ENCODE assay signal across 1 cellular context in the genomic region with DNA sequence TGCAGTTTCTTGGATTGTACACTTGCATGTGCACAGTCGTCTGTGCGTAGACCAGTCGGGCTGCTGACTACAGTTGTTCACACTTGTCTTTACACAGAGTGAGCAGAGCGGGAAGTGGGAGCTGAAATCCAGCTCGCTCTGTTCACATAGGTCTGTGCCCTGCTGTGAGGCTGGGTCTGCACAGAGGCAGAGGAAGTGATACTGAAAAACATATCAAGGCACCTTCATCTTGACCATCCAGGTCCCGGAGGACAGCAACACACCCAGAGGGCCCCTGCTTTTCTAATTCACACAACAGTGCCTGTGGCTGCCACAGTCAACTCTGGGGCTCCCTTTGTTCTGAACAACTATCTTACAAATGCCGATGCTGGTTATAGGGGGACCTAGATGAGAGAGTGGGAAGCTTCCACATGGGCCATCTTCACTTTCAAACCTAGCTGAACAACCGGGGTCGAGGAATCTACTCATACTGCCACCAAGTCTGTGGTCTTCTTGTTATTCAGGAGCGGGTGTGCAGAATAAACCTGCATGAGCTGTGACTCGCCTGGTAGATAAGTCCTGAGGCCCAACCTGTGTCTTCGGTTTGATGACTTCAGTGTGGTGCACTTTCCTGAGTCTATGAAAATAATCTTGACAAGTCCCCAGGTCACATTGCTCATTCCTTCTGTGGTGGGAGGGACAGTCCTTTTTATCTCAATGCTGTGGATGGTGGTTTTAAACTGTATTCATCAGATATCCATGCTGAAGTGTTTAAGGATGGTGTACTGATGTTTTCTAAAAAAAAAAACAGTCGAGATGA.
TF ChIP-seq lines count a peak whose summit lies in the region.

No MANE protein-coding gene starts in this region.

TF ChIP-seq in GM23338, 12 proteins besides CTCF, POLR2A, EP300 and RAD21:
- TF ChIP-seq, protein P1, sequence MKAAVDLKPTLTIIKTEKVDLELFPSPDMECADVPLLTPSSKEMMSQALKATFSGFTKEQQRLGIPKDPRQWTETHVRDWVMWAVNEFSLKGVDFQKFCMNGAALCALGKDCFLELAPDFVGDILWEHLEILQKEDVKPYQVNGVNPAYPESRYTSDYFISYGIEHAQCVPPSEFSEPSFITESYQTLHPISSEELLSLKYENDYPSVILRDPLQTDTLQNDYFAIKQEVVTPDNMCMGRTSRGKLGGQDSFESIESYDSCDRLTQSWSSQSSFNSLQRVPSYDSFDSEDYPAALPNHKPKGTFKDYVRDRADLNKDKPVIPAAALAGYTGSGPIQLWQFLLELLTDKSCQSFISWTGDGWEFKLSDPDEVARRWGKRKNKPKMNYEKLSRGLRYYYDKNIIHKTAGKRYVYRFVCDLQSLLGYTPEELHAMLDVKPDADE (IDR thresholded peaks at IDR 0.05) = no peak
- TF ChIP-seq ZNF114 (CRISPR knock-in tag; IDR thresholded peaks at IDR 0.05) = no peak
- no peak for TF ChIP-seq JUNB (IDR thresholded peaks at IDR 0.05; ENCODE audit: unreplicated experiment)
- TF ChIP-seq EZH2phosphoT487 (IDR thresholded peaks at IDR 0.05; ENCODE audit: unreplicated experiment) = no peak
- TF ChIP-seq CREB1 (CRISPR knock-in tag; IDR thresholded peaks at IDR 0.05; ENCODE audit: low read depth) = no peak
- no peak for TF ChIP-seq STAT1 (IDR thresholded peaks at IDR 0.05; ENCODE audit: unreplicated experiment)
- TF ChIP-seq NANOG (IDR thresholded peaks at IDR 0.05; ENCODE audit: borderline replicate concordance) = no peak
- TF ChIP-seq, protein P2, sequence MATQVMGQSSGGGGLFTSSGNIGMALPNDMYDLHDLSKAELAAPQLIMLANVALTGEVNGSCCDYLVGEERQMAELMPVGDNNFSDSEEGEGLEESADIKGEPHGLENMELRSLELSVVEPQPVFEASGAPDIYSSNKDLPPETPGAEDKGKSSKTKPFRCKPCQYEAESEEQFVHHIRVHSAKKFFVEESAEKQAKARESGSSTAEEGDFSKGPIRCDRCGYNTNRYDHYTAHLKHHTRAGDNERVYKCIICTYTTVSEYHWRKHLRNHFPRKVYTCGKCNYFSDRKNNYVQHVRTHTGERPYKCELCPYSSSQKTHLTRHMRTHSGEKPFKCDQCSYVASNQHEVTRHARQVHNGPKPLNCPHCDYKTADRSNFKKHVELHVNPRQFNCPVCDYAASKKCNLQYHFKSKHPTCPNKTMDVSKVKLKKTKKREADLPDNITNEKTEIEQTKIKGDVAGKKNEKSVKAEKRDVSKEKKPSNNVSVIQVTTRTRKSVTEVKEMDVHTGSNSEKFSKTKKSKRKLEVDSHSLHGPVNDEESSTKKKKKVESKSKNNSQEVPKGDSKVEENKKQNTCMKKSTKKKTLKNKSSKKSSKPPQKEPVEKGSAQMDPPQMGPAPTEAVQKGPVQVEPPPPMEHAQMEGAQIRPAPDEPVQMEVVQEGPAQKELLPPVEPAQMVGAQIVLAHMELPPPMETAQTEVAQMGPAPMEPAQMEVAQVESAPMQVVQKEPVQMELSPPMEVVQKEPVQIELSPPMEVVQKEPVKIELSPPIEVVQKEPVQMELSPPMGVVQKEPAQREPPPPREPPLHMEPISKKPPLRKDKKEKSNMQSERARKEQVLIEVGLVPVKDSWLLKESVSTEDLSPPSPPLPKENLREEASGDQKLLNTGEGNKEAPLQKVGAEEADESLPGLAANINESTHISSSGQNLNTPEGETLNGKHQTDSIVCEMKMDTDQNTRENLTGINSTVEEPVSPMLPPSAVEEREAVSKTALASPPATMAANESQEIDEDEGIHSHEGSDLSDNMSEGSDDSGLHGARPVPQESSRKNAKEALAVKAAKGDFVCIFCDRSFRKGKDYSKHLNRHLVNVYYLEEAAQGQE (IDR thresholded peaks at IDR 0.05; ENCODE audit: unreplicated experiment) = no peak
- TF ChIP-seq EZH2 (IDR thresholded peaks at IDR 0.05; ENCODE audit: low read depth, unreplicated experiment) = no peak
- TF ChIP-seq POLR2AphosphoS5 (IDR thresholded peaks at IDR 0.05; ENCODE audit: low read depth) = no peak
- no peak for TF ChIP-seq ZNF331 (CRISPR knock-in tag; IDR thresholded peaks at IDR 0.05; ENCODE audit: low read depth)
- TF ChIP-seq, protein P3, sequence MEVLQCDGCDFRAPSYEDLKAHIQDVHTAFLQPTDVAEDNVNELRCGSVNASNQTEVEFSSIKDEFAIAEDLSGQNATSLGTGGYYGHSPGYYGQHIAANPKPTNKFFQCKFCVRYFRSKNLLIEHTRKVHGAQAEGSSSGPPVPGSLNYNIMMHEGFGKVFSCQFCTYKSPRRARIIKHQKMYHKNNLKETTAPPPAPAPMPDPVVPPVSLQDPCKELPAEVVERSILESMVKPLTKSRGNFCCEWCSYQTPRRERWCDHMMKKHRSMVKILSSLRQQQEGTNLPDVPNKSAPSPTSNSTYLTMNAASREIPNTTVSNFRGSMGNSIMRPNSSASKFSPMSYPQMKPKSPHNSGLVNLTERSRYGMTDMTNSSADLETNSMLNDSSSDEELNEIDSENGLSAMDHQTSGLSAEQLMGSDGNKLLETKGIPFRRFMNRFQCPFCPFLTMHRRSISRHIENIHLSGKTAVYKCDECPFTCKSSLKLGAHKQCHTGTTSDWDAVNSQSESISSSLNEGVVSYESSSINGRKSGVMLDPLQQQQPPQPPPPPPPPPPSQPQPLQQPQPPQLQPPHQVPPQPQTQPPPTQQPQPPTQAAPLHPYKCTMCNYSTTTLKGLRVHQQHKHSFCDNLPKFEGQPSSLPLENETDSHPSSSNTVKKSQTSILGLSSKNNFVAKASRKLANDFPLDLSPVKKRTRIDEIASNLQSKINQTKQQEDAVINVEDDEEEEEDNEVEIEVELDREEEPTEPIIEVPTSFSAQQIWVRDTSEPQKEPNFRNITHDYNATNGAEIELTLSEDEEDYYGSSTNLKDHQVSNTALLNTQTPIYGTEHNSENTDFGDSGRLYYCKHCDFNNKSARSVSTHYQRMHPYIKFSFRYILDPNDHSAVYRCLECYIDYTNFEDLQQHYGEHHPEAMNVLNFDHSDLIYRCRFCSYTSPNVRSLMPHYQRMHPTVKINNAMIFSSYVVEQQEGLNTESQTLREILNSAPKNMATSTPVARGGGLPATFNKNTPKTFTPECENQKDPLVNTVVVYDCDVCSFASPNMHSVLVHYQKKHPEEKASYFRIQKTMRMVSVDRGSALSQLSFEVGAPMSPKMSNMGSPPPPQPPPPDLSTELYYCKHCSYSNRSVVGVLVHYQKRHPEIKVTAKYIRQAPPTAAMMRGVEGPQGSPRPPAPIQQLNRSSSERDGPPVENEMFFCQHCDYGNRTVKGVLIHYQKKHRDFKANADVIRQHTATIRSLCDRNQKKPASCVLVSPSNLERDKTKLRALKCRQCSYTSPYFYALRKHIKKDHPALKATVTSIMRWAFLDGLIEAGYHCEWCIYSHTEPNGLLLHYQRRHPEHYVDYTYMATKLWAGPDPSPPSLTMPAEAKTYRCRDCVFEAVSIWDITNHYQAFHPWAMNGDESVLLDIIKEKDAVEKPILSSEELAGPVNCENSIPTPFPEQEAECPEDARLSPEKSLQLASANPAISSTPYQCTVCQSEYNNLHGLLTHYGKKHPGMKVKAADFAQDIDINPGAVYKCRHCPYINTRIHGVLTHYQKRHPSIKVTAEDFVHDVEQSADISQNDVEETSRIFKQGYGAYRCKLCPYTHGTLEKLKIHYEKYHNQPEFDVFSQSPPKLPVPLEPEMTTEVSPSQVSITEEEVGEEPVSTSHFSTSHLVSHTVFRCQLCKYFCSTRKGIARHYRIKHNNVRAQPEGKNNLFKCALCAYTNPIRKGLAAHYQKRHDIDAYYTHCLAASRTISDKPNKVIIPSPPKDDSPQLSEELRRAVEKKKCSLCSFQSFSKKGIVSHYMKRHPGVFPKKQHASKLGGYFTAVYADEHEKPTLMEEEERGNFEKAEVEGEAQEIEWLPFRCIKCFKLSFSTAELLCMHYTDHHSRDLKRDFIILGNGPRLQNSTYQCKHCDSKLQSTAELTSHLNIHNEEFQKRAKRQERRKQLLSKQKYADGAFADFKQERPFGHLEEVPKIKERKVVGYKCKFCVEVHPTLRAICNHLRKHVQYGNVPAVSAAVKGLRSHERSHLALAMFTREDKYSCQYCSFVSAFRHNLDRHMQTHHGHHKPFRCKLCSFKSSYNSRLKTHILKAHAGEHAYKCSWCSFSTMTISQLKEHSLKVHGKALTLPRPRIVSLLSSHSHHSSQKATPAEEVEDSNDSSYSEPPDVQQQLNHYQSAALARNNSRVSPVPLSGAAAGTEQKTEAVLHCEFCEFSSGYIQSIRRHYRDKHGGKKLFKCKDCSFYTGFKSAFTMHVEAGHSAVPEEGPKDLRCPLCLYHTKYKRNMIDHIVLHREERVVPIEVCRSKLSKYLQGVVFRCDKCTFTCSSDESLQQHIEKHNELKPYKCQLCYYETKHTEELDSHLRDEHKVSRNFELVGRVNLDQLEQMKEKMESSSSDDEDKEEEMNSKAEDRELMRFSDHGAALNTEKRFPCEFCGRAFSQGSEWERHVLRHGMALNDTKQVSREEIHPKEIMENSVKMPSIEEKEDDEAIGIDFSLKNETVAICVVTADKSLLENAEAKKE (CRISPR knock-in tag; IDR thresholded peaks at IDR 0.05) = no peak
